ENCODE assay signal across 7 cellular contexts in the genomic region with DNA sequence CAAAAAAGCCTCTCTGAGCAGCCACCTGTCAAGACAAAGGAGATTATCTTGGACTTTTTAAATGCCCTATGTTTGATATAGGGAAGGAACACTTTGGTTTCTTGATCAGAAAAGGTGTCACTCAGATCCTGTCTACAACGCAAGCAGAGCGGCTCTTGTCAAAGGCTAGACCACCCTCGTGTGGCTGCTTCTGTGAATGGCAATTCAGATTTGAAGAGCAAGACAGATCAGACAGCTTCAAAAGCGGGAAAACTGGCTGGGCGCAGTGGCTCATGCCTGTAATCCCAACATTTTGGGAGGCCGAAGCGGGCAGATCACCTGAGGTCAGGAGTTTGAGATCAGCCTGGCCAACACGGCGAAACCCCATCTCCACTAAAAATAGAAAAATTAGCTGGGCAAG. TPM values are rescaled to one million over a fixed set of nuclear protein-coding genes. Genes with fewer than 3 reads are reported as not detected.
DNase-seq lines count a peak whose midpoint lies in the region; ATAC-seq, FAIRE-seq and TF ChIP-seq lines count a peak whose summit lies in the region.

No MANE protein-coding gene starts in this region.

- ATAC-seq in DND-41 (ENCODE audit: insufficient read depth, low read depth) = peak; percentile 90

- H2AFZ ChIP-seq in DND-41 (ENCODE audit: low read depth, low read length) = no peak overlapping the region
- no peak overlapping the region for H2AFZ ChIP-seq in astrocyte (ENCODE audit: low read depth, low read length)
- H2AFZ ChIP-seq in hepatocyte = no peak overlapping the region

- H3K27me3 ChIP-seq in DND-41 (ENCODE audit: insufficient read depth, low read length, poor library complexity) (no peaks in the 10 kb centered on the region), astrocyte (ENCODE audit: insufficient read depth, low read length) (no peaks in the 10 kb centered on the region), hepatocyte (no peaks in the 10 kb centered on the region)

- no peak overlapping the region for H3K4me3 Mint-ChIP-seq in astrocyte (ENCODE audit: unreplicated experiment)

- WGBS in hepatocyte (ENCODE audit: low lambda C conversion rate, missing lambda C conversion rate) = 33% methylated on average over 9 of the region's 9 CpGs

- H4K20me1 ChIP-seq in DND-41 (ENCODE audit: insufficient read depth, low read length) (no peaks in the 10 kb centered on the region), astrocyte (ENCODE audit: insufficient read depth, low read length) (no peaks in the 10 kb centered on the region), hepatocyte (ENCODE audit: insufficient read depth, poor library complexity, severe bottlenecking) (no peaks in the 10 kb centered on the region)

- DNase-seq in DND-41 = peak; percentile 75
- peak; percentile 71 for DNase-seq in NCI-H510A treated with DMSO at 0.1 percent for 48 hours (lab: John Stamatoyannopoulos, UW)
- peak; percentile 32 for DNase-seq in astrocyte (ENCODE audit: low read depth)
- peak; percentile 82 for DNase-seq in hepatocyte (ENCODE audit: low spot score)
- DNase-seq in stimulated activated CD8-positive, alpha-beta memory T cell treated with anti-CD3 and anti-CD28 coated beads, Interleukin-4, amount 100 ng/mL, for 48 hours = peak; percentile 50
- no peak for DNase-seq in activated T-cell treated with anti-CD3 and anti-CD28 coated beads, Interleukin-2, amount 50 U/mL, for 1 hour

- H3K4me2 ChIP-seq in DND-41 (ENCODE audit: insufficient read depth, low read length) (no peak overlapping the region), astrocyte (ENCODE audit: low read length) (no peak overlapping the region), hepatocyte (no peak overlapping the region)

- CTCF ChIA-PET in HEK293 (lab: Yijun Ruan, JAX) = interaction anchor here (0.6 to 4.9 kb wide), 29 partner anchors 9 to 1002 kb away, joined by 3 to 57 read pairs (median 5); no protein-coding TSS in a partner anchor

- H3K27me3 Mint-ChIP-seq in astrocyte (ENCODE audit: low read depth, unreplicated experiment) = peaks cover 5% of the 10 kb centered on the region

- H3K9me2 ChIP-seq in hepatocyte (replicated peaks; ENCODE audit: insufficient read depth) = no peaks in the 10 kb centered on the region

- H3K36me3 Mint-ChIP-seq in astrocyte (ENCODE audit: low read depth, unreplicated experiment) = no peaks in the 10 kb centered on the region

- FAIRE-seq in astrocyte (lab: Jason Lieb, UNC) = no peak

- peaks cover 8% of the 10 kb centered on the region for H3K4me1 Mint-ChIP-seq in astrocyte (ENCODE audit: low read depth, unreplicated experiment)

- H3K9me3 Mint-ChIP-seq in astrocyte (ENCODE audit: unreplicated experiment) = peaks cover 2% of the 10 kb centered on the region

- H3K9me3 ChIP-seq in DND-41 (ENCODE audit: insufficient read depth, low read length, severe bottlenecking) = no peaks in the 10 kb centered on the region
- H3K9me3 ChIP-seq in HEK293 (ENCODE audit: control insufficient read depth, insufficient read depth, low read depth, low read length) = no peaks in the 10 kb centered on the region
- no peaks in the 10 kb centered on the region for H3K9me3 ChIP-seq in astrocyte (ENCODE audit: insufficient read depth, low read depth, low read length)
- no peaks in the 10 kb centered on the region for H3K9me3 ChIP-seq in hepatocyte (ENCODE audit: low read depth)

- H3K36me3 ChIP-seq in DND-41 (ENCODE audit: insufficient read depth, low read length) (no peaks in the 10 kb centered on the region), HEK293 (ENCODE audit: control insufficient read depth in 2 of 2, insufficient read depth in 1 of 2, low read length in 2 of 2) (no peaks in the 10 kb centered on the region), astrocyte (ENCODE audit: insufficient read depth, low read length) (no peaks in the 10 kb centered on the region), hepatocyte (replicated peaks; ENCODE audit: insufficient read depth, low read depth) (no peaks in the 10 kb centered on the region)

- TF ChIP-seq CTCF in DND-41 (IDR thresholded peaks at IDR 0.05; ENCODE audit: borderline replicate concordance, extremely low read depth, low read length, poor library complexity, severe bottlenecking) = peak; percentile 88
- peak; percentile 64 for TF ChIP-seq CTCF in HEK293 (tag by site-specific recombination; IDR thresholded peaks at IDR 0.05)
- TF ChIP-seq CTCF in astrocyte (IDR thresholded peaks at IDR 0.05; ENCODE audit: insufficient read depth, low read depth, low read length) = peak; percentile 66
- TF ChIP-seq CTCF in hepatocyte (IDR thresholded peaks at IDR 0.05; ENCODE audit: poor library complexity) = peak; percentile 93

- H3K27ac ChIP-seq in DND-41 (ENCODE audit: low read length) (no peak overlapping the region), HEK293 (ENCODE audit: extremely low read depth, low read depth, low read length) (no peak overlapping the region), astrocyte (ENCODE audit: low read depth, low read length) (no peak overlapping the region), hepatocyte (no peak overlapping the region)

- H3K4me1 ChIP-seq in DND-41 (ENCODE audit: insufficient read depth, low read length) = no peaks in the 10 kb centered on the region
- no peaks in the 10 kb centered on the region for H3K4me1 ChIP-seq in HEK293 (ENCODE audit: control insufficient read depth, insufficient read depth, low read length)
- H3K4me1 ChIP-seq in astrocyte (ENCODE audit: insufficient read depth, low read length) = no peaks in the 10 kb centered on the region
- H3K4me1 ChIP-seq in hepatocyte (ENCODE audit: insufficient read depth) = no peaks in the 10 kb centered on the region

- POLR2A ChIA-PET in HEK293 (lab: Yijun Ruan, JAX) = interaction anchor here (0.6 to 2.7 kb wide), 3 partner anchors 9 to 1018 kb away, joined by 4 to 10 read pairs (median 5); a partner anchor contains a TSS

- H3K79me2 ChIP-seq in DND-41 (ENCODE audit: insufficient read depth, low read length) (no peaks in the 10 kb centered on the region), astrocyte (ENCODE audit: insufficient read depth, low read length) (no peaks in the 10 kb centered on the region), hepatocyte (no peaks in the 10 kb centered on the region)

- H3K4me3 ChIP-seq in DND-41 (ENCODE audit: low read depth in 1 of 2, low read length in 2 of 2) = no peak overlapping the region
- no peak overlapping the region for H3K4me3 ChIP-seq in HEK293 (ENCODE audit: low read depth, low read length)
- H3K4me3 ChIP-seq in astrocyte (ENCODE audit: insufficient read depth, low read depth, low read length) = no peak overlapping the region
- no peak overlapping the region for H3K4me3 ChIP-seq in hepatocyte

- peak overlapping the region; percentile 34 for H3K27ac Mint-ChIP-seq in astrocyte (ENCODE audit: unreplicated experiment)

- H3K9ac ChIP-seq in DND-41 (ENCODE audit: low read depth, low read length) (no peak overlapping the region), astrocyte (ENCODE audit: low read length) (no peak overlapping the region)

TF ChIP-seq in HEK293, 187 proteins besides CTCF, POLR2A, EP300 and RAD21:
- TF ChIP-seq ZNF654 (tag by site-specific recombination; IDR thresholded peaks at IDR 0.05; ENCODE audit: low read depth) (peak; percentile 82), ZNF335 (tag by site-specific recombination; conservative IDR thresholded peaks at IDR 0.05) (0 out of 2 replicates have a peak, but pooled peaks have one; percentile 28), ZNF140 (tag by site-specific recombination; IDR thresholded peaks at IDR 0.05) (no peak)
TF ChIP-seq in HEK293: peak in this region for 2.

RNA-seq across cellular contexts. Expression of a gene that starts 10.1 kb away (rescaled TPM):
- total RNA-seq in astrocyte (17.9 and 19.3 TPM in 2 replicates), hepatocyte (29.7 and 30.9 TPM in 2 replicates)
- 36.3 and 38.1 TPM in 2 replicates for polyA plus RNA-seq in hepatocyte

RNA-seq across cellular contexts. Expression of a gene that starts 21.5 kb away (rescaled TPM):
- total RNA-seq in astrocyte (12.2 and 16.3 TPM in 2 replicates), hepatocyte (15.5 and 17.8 TPM in 2 replicates)
- polyA plus RNA-seq in hepatocyte = 7.4 and 8.8 TPM in 2 replicates
